ENCODE assay signal across 22 cellular contexts in the genomic region with DNA sequence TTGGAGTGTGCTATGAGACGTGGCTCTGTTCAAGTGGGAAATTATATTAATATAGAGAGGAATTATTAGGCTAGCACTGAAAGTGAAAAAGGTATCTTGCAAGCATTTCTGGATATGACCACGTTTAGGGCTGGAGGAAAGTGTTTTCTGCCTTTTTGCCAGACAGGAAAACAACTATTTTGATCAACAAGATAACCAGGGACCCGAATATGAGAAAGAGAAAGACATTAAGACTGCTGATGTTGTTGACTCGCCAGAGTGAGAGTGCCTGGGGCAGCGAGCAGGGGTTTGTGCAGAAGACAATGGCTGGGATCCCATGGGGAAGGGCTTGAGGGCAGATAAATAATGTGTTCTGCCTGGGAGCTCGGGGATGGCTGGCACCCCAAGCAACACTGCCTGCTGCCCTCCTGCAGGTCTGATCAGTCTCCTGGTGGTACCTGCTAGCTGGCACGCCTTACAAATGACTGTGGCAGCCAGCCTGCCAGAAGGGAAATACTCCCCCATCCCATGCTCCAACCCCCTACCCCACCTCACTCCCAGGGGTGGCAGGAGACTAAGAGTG. TPM values are rescaled to one million over a fixed set of nuclear protein-coding genes. Genes with fewer than 3 reads are reported as not detected.
DNase-seq lines count a peak whose midpoint lies in the region; ATAC-seq and TF ChIP-seq lines count a peak whose summit lies in the region.
"Had no signal": no experiment of that assay in that cellular context is flagged by ENCODE, and none has a peak within 500 bp of the region (broad histone marks: within the 10 kb centered on the region; RNA-seq: fewer than 3 reads in every experiment).

No MANE protein-coding gene starts in this region.

- no peaks in the 10 kb centered on the region for H3K79me2 ChIP-seq in SK-N-SH (ENCODE audit: insufficient read depth)

- H3K9me3 ChIP-seq in SK-N-SH = no peaks in the 10 kb centered on the region

- TF ChIP-seq EP300 in SK-N-SH (IDR thresholded peaks at IDR 0.05; ENCODE audit: borderline replicate concordance in 1 of 2, low read depth in 1 of 2, low read length in 1 of 2) = no peak

- CTCF ChIA-PET in SK-N-SH (lab: Yijun Ruan, JAX) = interaction anchor here (1.5 to 3.0 kb wide), 4 partner anchors 19 to 317 kb away, joined by 3 to 9 read pairs (median 8); no protein-coding TSS in a partner anchor

- H3K27me3 ChIP-seq in SK-N-SH (ENCODE audit: insufficient read depth) = peaks cover 10% of the 10 kb centered on the region; the same call in 1 of the 2 replicates
- H3K27me3 ChIP-seq in H7 (ENCODE audit: control insufficient read depth, insufficient read depth, low read length) = no peaks in the 10 kb centered on the region

- no peak overlapping the region for H2AFZ ChIP-seq in SK-N-SH (ENCODE audit: low read depth)

- H4K20me1 ChIP-seq in SK-N-SH (ENCODE audit: insufficient read depth) = no peaks in the 10 kb centered on the region

- no peak for TF ChIP-seq CTCF in SK-N-SH (IDR thresholded peaks at IDR 0.05)

- TF ChIP-seq RAD21 in SK-N-SH (IDR thresholded peaks at IDR 0.05; ENCODE audit: low read length) = no peak

- H3K4me1 ChIP-seq in SK-N-SH (ENCODE audit: control insufficient read depth in 1 of 2, insufficient read depth in 2 of 2, low read depth in 1 of 2, low read length in 1 of 2) = peaks cover 0 to 16% of the 10 kb centered on the region in 2 experiments; a peak in 2 of 4 replicates

- ATAC-seq in SK-N-SH treated with all-trans-retinoic acid at 6 μM for 48 hours (no peak), HG02588 (IDR thresholded peaks at IDR 0.05; ENCODE audit: unreplicated experiment) (no peak)
- ATAC-seq: HepG2, T-cell had no signal

- no peak overlapping the region for H3K4me2 ChIP-seq in SK-N-SH

- peak overlapping the region in 1 of 2 experiments; percentile 72; a peak in 2 of 4 replicates for H3K27ac ChIP-seq in SK-N-SH (ENCODE audit: low read depth in 2 of 2, low read length in 1 of 2)
- H3K27ac ChIP-seq: 22Rv1 had no signal

- POLR2A ChIA-PET in SK-N-SH (lab: Yijun Ruan, JAX) = no interaction called here

- WGBS in SK-N-SH (ENCODE audit: low lambda C conversion rate) = 15% methylated on average over 5 of the region's 7 CpGs

- H3K9me2 ChIP-seq in SK-N-SH = no peaks in the 10 kb centered on the region

- H3K4me3 ChIP-seq in SK-N-SH (ENCODE audit: low read depth in 2 of 2, low read length in 1 of 2) (no peak overlapping the region), H7 (ENCODE audit: insufficient read depth, low read depth, low read length) (no peak overlapping the region)

- DNase-seq in DMS153 treated with DMSO at 0.1 percent for 48 hours (lab: John Stamatoyannopoulos, UW; ENCODE audit: unreplicated experiment) (peak; percentile 29), DMS153 (lab: John Stamatoyannopoulos, UW) (no peak), SK-N-SH (peak; percentile 44), NCI-H69 (lab: John Stamatoyannopoulos, UW) (peak; percentile 92), H7 (no peak), SKM-1 treated with dmso at 0.1 percent for 144 hours (lab: John Stamatoyannopoulos, UW; ENCODE audit: unreplicated experiment) (no peak)
- DNase-seq: ACHN, DMS53, EL, GF-D8, Karpas-422, NCI-H1092, NCI-H1694 treated with DMSO at 0.1 percent for 48 hours, NCI-H2107, NCI-H226, NCI-H524, NCI-H774, T-cell had no signal

- H3F3A ChIP-seq in SK-N-SH (replicated peaks; ENCODE audit: insufficient read depth) = no peaks in the 10 kb centered on the region

- H3K9ac ChIP-seq in SK-N-SH = no peak overlapping the region

- H3K36me3 ChIP-seq in SK-N-SH (replicated peaks in 1 of 2; ENCODE audit: control insufficient read depth in 1 of 2, insufficient read depth in 2 of 2, low read length in 1 of 2) = no peaks in the 10 kb centered on the region
- no peaks in the 10 kb centered on the region for H3K36me3 ChIP-seq in H7 (replicated peaks; ENCODE audit: control insufficient read depth, insufficient read depth, low read length)

TF ChIP-seq in SK-N-SH, 30 proteins besides CTCF, POLR2A, EP300 and RAD21:
- 0 out of 2 replicates have a peak, but pooled peaks have one; percentile 8 for TF ChIP-seq RCOR1 (IDR thresholded peaks at IDR 0.05; ENCODE audit: low read length)
- TF ChIP-seq GATA2 (CRISPR knock-in tag; IDR thresholded peaks at IDR 0.05) = peak; percentile 50
- no peak for TF ChIP-seq SIN3A (IDR thresholded peaks at IDR 0.05; ENCODE audit: borderline replicate concordance, low read depth, low read length)

TF ChIP-seq in SK-N-SH treated with all-trans-retinoic acid at 6 μM for 48 hours, 23 proteins besides CTCF, POLR2A, EP300 and RAD21:
- TF ChIP-seq, protein P1, sequence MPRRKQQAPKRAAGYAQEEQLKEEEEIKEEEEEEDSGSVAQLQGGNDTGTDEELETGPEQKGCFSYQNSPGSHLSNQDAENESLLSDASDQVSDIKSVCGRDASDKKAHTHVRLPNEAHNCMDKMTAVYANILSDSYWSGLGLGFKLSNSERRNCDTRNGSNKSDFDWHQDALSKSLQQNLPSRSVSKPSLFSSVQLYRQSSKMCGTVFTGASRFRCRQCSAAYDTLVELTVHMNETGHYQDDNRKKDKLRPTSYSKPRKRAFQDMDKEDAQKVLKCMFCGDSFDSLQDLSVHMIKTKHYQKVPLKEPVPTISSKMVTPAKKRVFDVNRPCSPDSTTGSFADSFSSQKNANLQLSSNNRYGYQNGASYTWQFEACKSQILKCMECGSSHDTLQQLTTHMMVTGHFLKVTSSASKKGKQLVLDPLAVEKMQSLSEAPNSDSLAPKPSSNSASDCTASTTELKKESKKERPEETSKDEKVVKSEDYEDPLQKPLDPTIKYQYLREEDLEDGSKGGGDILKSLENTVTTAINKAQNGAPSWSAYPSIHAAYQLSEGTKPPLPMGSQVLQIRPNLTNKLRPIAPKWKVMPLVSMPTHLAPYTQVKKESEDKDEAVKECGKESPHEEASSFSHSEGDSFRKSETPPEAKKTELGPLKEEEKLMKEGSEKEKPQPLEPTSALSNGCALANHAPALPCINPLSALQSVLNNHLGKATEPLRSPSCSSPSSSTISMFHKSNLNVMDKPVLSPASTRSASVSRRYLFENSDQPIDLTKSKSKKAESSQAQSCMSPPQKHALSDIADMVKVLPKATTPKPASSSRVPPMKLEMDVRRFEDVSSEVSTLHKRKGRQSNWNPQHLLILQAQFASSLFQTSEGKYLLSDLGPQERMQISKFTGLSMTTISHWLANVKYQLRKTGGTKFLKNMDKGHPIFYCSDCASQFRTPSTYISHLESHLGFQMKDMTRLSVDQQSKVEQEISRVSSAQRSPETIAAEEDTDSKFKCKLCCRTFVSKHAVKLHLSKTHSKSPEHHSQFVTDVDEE (CRISPR knock-in tag; IDR thresholded peaks at IDR 0.05) = no peak

RNA-seq across cellular contexts. Expression of a gene that starts 23.1 kb away (rescaled TPM):
- 2.7 and 4.9 TPM in 2 replicates for polyA plus RNA-seq in SK-N-SH (2012; rRNA removed)
- 1.6 and 2.9 TPM in 2 replicates for polyA plus RNA-seq in SK-N-SH (2012; cell fraction: cytosol; rRNA removed)
- polyA plus RNA-seq in SK-N-SH (2012; cell fraction: nucleus; rRNA removed) = 10.7 and 15.7 TPM in 2 replicates
- 0.87 and 0.89 TPM in 2 replicates for total RNA-seq in H7 (2014; rRNA removed; shearing (Covaris generic))
- total RNA-seq: HepG2 had no signal
- polyA plus RNA-seq: HepG2 had no signal

Comparison
In these comparisons a context has a peak if more than half of its experiments do, and no peak if none do; other contexts are left out.
1. DNase-seq: peak in DMS153 treated with DMSO at 0.1 percent for 48 hours (single experiment), SK-N-SH (single experiment) and NCI-H69 (single experiment); none in DMS153 (single experiment), H7 (single experiment) and SKM-1 treated with dmso at 0.1 percent for 144 hours (single experiment).